ENCODE assay signal across 8 cellular contexts in genomic region chr4:107757860-107758476, GRCh38. TPM values are rescaled to one million over a fixed set of nuclear protein-coding genes. Genes with fewer than 3 reads are reported as not detected.
DNase-seq lines count a peak whose midpoint lies in the region; ATAC-seq, FAIRE-seq and TF ChIP-seq lines count a peak whose summit lies in the region.

No MANE protein-coding gene starts in this region.

- WGBS in A549 (ENCODE audit: missing lambda C conversion rate), result 48% methylated on average over 2 of the region's 2 CpGs

- TF ChIP-seq EP300 in A549 (IDR thresholded peaks at IDR 0.05), result no peak

- H3K27ac Mint-ChIP-seq in nephron progenitor cell, result no peak overlapping the region
- no peak overlapping the region for H3K27ac Mint-ChIP-seq in activated naive CD4-positive, alpha-beta T cell treated with anti-CD3 and anti-CD28 coated beads for 36 hours

- DNase-seq in A549 (ENCODE audit: low read depth in 1 of 2, low spot score in 1 of 2) (peak; percentile 11 to 17), NCI-H345 (lab: John Stamatoyannopoulos, UW) (peak; percentile 21), choroid plexus epithelial cell (ENCODE audit: low read depth) (peak; percentile 64), nephron progenitor cell (no peak), HK-2 (ENCODE audit: unreplicated experiment) (no peak), cerebellar nuclear complex (lab: John Stamatoyannopoulos, UW) (no peak)
- DNase-seq in activated naive CD4-positive, alpha-beta T cell treated with anti-CD3 and anti-CD28 coated beads for 36 hours, result no peak

- ATAC-seq in A549, result no peak

- H3K4me1 Mint-ChIP-seq in nephron progenitor cell, result no peaks in the 10 kb centered on the region
- H3K4me1 Mint-ChIP-seq in activated naive CD4-positive, alpha-beta T cell treated with anti-CD3 and anti-CD28 coated beads for 36 hours (ENCODE audit: low read depth), result peaks cover 6% of the 10 kb centered on the region

- H3K9me3 ChIP-seq in A549, result no peaks in the 10 kb centered on the region

- H3K9me3 Mint-ChIP-seq in nephron progenitor cell, result peaks cover 5% of the 10 kb centered on the region
- no peaks in the 10 kb centered on the region for H3K9me3 Mint-ChIP-seq in activated naive CD4-positive, alpha-beta T cell treated with anti-CD3 and anti-CD28 coated beads for 36 hours

- CTCF ChIA-PET in A549 (lab: Yijun Ruan, JAX), result interaction anchor here (0.6 to 5.3 kb wide), 12 partner anchors 9 to 174 kb away, joined by 3 to 36 read pairs (median 3); partner anchors contain the start of gene CYP2U1
- CTCF ChIA-PET in activated naive CD4-positive, alpha-beta T cell treated with anti-CD3 and anti-CD28 coated beads for 36 hours (lab: Charles Lee), result interaction anchor here (0.6 to 4.8 kb wide), 24 partner anchors 10 to 1540 kb away, joined by 3 to 43 read pairs (median 4); partner anchors contain the start of gene CYP2U1

- intact Hi-C loops in activated naive CD4-positive, alpha-beta T cell treated with anti-CD3 and anti-CD28 coated beads for 36 hours (cut with micrococcal nuclease), result loop anchor here (1.0 to 2.0 kb wide), 2 partner anchors 155 to 815 kb away; no protein-coding TSS in a partner anchor

- no peak for TF ChIP-seq POLR2A in A549 (IDR thresholded peaks at IDR 0.05; ENCODE audit: low read length)

- H3K27ac ChIP-seq in A549, result no peak overlapping the region

- TF ChIP-seq CTCF in A549 (IDR thresholded peaks at IDR 0.05) (peak; percentile 52), GM12873 (IDR thresholded peaks at IDR 0.05; ENCODE audit: insufficient read depth, low read depth, low read length, missing control alignments) (peak; percentile 8), choroid plexus epithelial cell (conservative IDR thresholded peaks at IDR 0.05; ENCODE audit: low read depth, low read length) (peak; percentile 40), nephron progenitor cell (IDR thresholded peaks at IDR 0.05) (peak; percentile 58)

- no peak overlapping the region for H3K4me3 ChIP-seq in A549
- no peak overlapping the region for H3K4me3 ChIP-seq in choroid plexus epithelial cell (ENCODE audit: low read depth, low read length)

- peak; percentile 43 to 60 for TF ChIP-seq RAD21 in A549 (conservative IDR thresholded peaks at IDR 0.05 in 1 of 2, IDR thresholded peaks at IDR 0.05 in 1 of 2)

- no peaks in the 10 kb centered on the region for H3K36me3 Mint-ChIP-seq in nephron progenitor cell (ENCODE audit: low read depth)
- no peaks in the 10 kb centered on the region for H3K36me3 Mint-ChIP-seq in activated naive CD4-positive, alpha-beta T cell treated with anti-CD3 and anti-CD28 coated beads for 36 hours (ENCODE audit: low read depth)

- H3K27me3 Mint-ChIP-seq in nephron progenitor cell (ENCODE audit: low read depth, poor library complexity), result no peaks in the 10 kb centered on the region
- peaks cover 5% of the 10 kb centered on the region for H3K27me3 Mint-ChIP-seq in activated naive CD4-positive, alpha-beta T cell treated with anti-CD3 and anti-CD28 coated beads for 36 hours (ENCODE audit: low read depth)

- H3K4me3 Mint-ChIP-seq in nephron progenitor cell, result no peak overlapping the region
- H3K4me3 Mint-ChIP-seq in activated naive CD4-positive, alpha-beta T cell treated with anti-CD3 and anti-CD28 coated beads for 36 hours, result no peak overlapping the region

- H3K4me2 ChIP-seq in A549, result no peak overlapping the region

- H3K4me1 ChIP-seq in A549, result no peaks in the 10 kb centered on the region

- no peak for FAIRE-seq in A549 (lab: Jason Lieb, UNC)

- POLR2A ChIA-PET in A549 (lab: Yijun Ruan, JAX), result no interaction called here

TF ChIP-seq in A549, 52 proteins besides CTCF, POLR2A, EP300 and RAD21:
- TF ChIP-seq HOXB13 (CRISPR knock-in tag; IDR thresholded peaks at IDR 0.05; ENCODE audit: low read depth), result no peak
- TF ChIP-seq SMC3 (IDR thresholded peaks at IDR 0.05), result peak; percentile 75

RNA-seq across cellular contexts. Expression of gene PAPSS1, which starts 37.9 kb away (rescaled TPM):
- 42.9 and 52.5 TPM in 2 replicates for polyA plus RNA-seq in A549 (2011; rRNA removed)
- 24.6 and 25.1 TPM in 2 replicates for polyA plus RNA-seq in A549 (2012; cell fraction: cytosol; rRNA removed)
- 19.1 and 27.5 TPM in 2 replicates for polyA plus RNA-seq in A549 (2012; cell fraction: nucleus; rRNA removed)
- 46.1 to 49.0 TPM (median 47.3 TPM) in 3 replicates for polyA plus RNA-seq in A549 (2017; fragmentation: RNase III; extraction: RNeasy Plus Mini Kit Qiagen cat#74134 plus additional on column Dnase treatment)
- polyA minus RNA-seq in A549 (2011; rRNA and poly(A)+ RNA removed), result 31.3 and 39.0 TPM in 2 replicates
- total RNA-seq in activated naive CD4-positive, alpha-beta T cell treated with anti-CD3 and anti-CD28 coated beads for 36 hours, result 10 to 100 TPM; 28.7 to 29.1 TPM

Comparison
In these comparisons a context has a peak if more than half of its experiments do, and no peak if none do; other contexts are left out.
1. DNase-seq: peak in A549 (2 of 2), NCI-H345 (single experiment) and choroid plexus epithelial cell (single experiment); none in nephron progenitor cell (single experiment), HK-2 (single experiment), cerebellar nuclear complex (0 of 2) and activated naive CD4-positive, alpha-beta T cell treated with anti-CD3 and anti-CD28 coated beads for 36 hours (single experiment).
2. CTCF ChIP-seq: peak in every context shown above with its lines; median percentile 58 in nephron progenitor cell; 52 in A549; 40 in choroid plexus epithelial cell; 8 in GM12873.